ENCODE assay signal across 9 cellular contexts in the genomic region with DNA sequence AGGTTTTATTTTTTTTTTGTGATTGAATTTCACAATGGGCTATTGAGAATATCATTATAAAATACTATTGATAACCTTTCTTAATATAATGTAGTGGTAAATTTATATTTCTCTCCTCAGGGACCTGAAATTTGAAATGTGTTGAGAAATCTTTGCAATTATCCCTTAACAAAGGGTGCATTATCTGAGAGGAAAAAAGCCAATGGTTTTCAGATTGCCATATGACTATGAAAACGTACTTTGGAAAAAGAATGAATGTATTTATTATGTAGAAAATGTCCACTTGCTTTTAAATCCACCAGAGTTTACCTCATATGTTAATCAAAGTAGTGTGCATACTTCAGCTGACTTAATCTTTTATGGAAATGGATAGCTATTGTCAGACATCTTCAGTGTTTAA.
"Had no signal": no experiment of that assay in that cellular context is flagged by ENCODE, and none has a peak within 500 bp of the region (broad histone marks: within the 10 kb centered on the region; RNA-seq: fewer than 3 reads in every experiment).

No MANE protein-coding gene starts in this region.

- ATAC-seq: GM23338, HCT116 had no signal

- H3K9me3 ChIP-seq: HAP-1 had no signal

- H3K4me3 ChIP-seq: GM23248, GM23338, HAP-1 had no signal

- H3K27ac ChIP-seq: GM23248 had no signal

- DNase-seq: GM23248, GOT3, H7, H9, HCEC 1CT, HFFc6 had no signal

- H3K36me3 ChIP-seq: HAP-1 had no signal
